8 cellular contexts compared by ENCODE assay signal in genomic region chr3:37892917-37893595, GRCh38. TPM values are rescaled to one million over a fixed set of nuclear protein-coding genes. Genes with fewer than 3 reads are reported as not detected.
DNase-seq lines count a peak whose midpoint lies in the region; ATAC-seq and TF ChIP-seq lines count a peak whose summit lies in the region.

No MANE protein-coding gene starts in this region.

- H3K4me1 ChIP-seq in heart right ventricle (peaks cover 7 to 87% (median 71%) of the 10 kb centered on the region in 9 donors), trophoblast cell (ENCODE audit: control insufficient read depth in 1 of 2, insufficient read depth in 2 of 2, low read length in 2 of 2) (peaks cover 0 to 3% of the 10 kb centered on the region in 2 experiments), Karpas-422 (ENCODE audit: low read length) (no peaks in the 10 kb centered on the region)

- no peak overlapping the region for H2BK120ac ChIP-seq in trophoblast cell (ENCODE audit: insufficient read depth, low read length, poor library complexity)

- 31 to 42% methylated on average over 3 of the region's 3 CpGs for WGBS in heart right ventricle, 2 donors
- WGBS in trophoblast cell (ENCODE audit: extremely low coverage, insufficient coverage, insufficient read length): no CpG with 5 or more reads among the region's 3 CpGs

- H3K79me2 ChIP-seq in trophoblast cell (ENCODE audit: control insufficient read depth, insufficient read depth, low read length, poor library complexity) (no peaks in the 10 kb centered on the region), Karpas-422 (ENCODE audit: low read length) (no peaks in the 10 kb centered on the region)

- peak overlapping the region; percentile 11 for H3K23ac ChIP-seq in trophoblast cell (ENCODE audit: low read length)

- no peaks in the 10 kb centered on the region for H3K36me3 Mint-ChIP-seq in WTC11

- H3K4me3 ChIP-seq in heart right ventricle: no peak overlapping the region
- no peak overlapping the region for H3K4me3 ChIP-seq in trophoblast cell (ENCODE audit: low read depth, low read length)
- H3K4me3 ChIP-seq in Karpas-422 (ENCODE audit: low read length): no peak overlapping the region

- no peaks in the 10 kb centered on the region for H3K27me3 Mint-ChIP-seq in WTC11 (ENCODE audit: low read depth)

- H3K4me3 Mint-ChIP-seq in WTC11: no peak overlapping the region

- peak; percentile 59 for DNase-seq in COLO829 (ENCODE audit: low spot score)
- no peak for DNase-seq in WTC11 (ENCODE audit: low spot score)
- DNase-seq in heart right ventricle: peak; percentile 58 to 67
- DNase-seq in trophoblast cell: no peak
- no peak for DNase-seq in Karpas-422
- DNase-seq in NK-92 (lab: John Stamatoyannopoulos, UW; ENCODE audit: unreplicated experiment): no peak

- H3K36me3 ChIP-seq in heart right ventricle: no peaks in the 10 kb centered on the region
- H3K36me3 ChIP-seq in trophoblast cell (ENCODE audit: control insufficient read depth in 1 of 2, insufficient read depth in 2 of 2, low read length in 2 of 2): no peaks in the 10 kb centered on the region
- no peaks in the 10 kb centered on the region for H3K36me3 ChIP-seq in Karpas-422 (ENCODE audit: insufficient read depth, low read length)

- H3K4ac ChIP-seq in trophoblast cell (ENCODE audit: low read depth, low read length): no peak overlapping the region

- peak overlapping the region in 9 of 10 donors; percentile 14 to 66 (median 58) for H3K27ac ChIP-seq in heart right ventricle
- H3K27ac ChIP-seq in trophoblast cell (ENCODE audit: low read depth, low read length): no peak overlapping the region
- no peak overlapping the region for H3K27ac ChIP-seq in Karpas-422 (ENCODE audit: low read length)

- ATAC-seq in WTC11 (no peak), heart right ventricle (peak; percentile 88 to 98 (median 92)), GM21447 (IDR thresholded peaks at IDR 0.05; ENCODE audit: unreplicated experiment) (no peak), GM21786 (IDR thresholded peaks at IDR 0.05; ENCODE audit: unreplicated experiment) (no peak)

- TF ChIP-seq CTCF in WTC11 (IDR thresholded peaks at IDR 0.05) (no peak), heart right ventricle (IDR thresholded peaks at IDR 0.05) (no peak)

- no peak overlapping the region for H3K14ac ChIP-seq in trophoblast cell (ENCODE audit: low read length)

- POLR2A ChIA-PET in WTC11 (lab: Charles Lee): no interaction called here

- no peaks in the 10 kb centered on the region for H3K9me2 ChIP-seq in Karpas-422 (replicated peaks; ENCODE audit: insufficient read depth, low read length)

- intact Hi-C loops in heart right ventricle (cut with DNase I): loop anchor here in 1 of 10 donors (1.0 kb wide), 1 partner anchor 30 kb away; no protein-coding TSS in a partner anchor

- H3K9ac ChIP-seq in trophoblast cell (ENCODE audit: low read length) (no peak overlapping the region), Karpas-422 (ENCODE audit: low read length) (no peak overlapping the region)

- H4K12ac ChIP-seq in trophoblast cell (ENCODE audit: low read depth, low read length): no peak overlapping the region

- H3K4me2 ChIP-seq in trophoblast cell (ENCODE audit: low read length): no peak overlapping the region
- no peak overlapping the region for H3K4me2 ChIP-seq in Karpas-422 (ENCODE audit: low read depth, low read length, poor library complexity, severe bottlenecking)

- no peak overlapping the region for H2BK5ac ChIP-seq in trophoblast cell (ENCODE audit: low read depth, low read length, poor library complexity)

- H3K4me1 Mint-ChIP-seq in WTC11: peaks cover 17% of the 10 kb centered on the region

- H2AFZ ChIP-seq in trophoblast cell (ENCODE audit: insufficient read depth, low read length, poor library complexity): no peak overlapping the region
- H2AFZ ChIP-seq in Karpas-422 (ENCODE audit: low read length): no peak overlapping the region

- no peak overlapping the region for H4K91ac ChIP-seq in trophoblast cell (ENCODE audit: low read depth, low read length)

- H3K9me3 ChIP-seq in heart right ventricle: no peaks in the 10 kb centered on the region
- H3K9me3 ChIP-seq in trophoblast cell (ENCODE audit: insufficient read depth, low read depth, low read length): no peaks in the 10 kb centered on the region
- no peaks in the 10 kb centered on the region for H3K9me3 ChIP-seq in Karpas-422 (ENCODE audit: low read length)

- no peaks in the 10 kb centered on the region for H3K9me3 Mint-ChIP-seq in WTC11

- H2AK5ac ChIP-seq in trophoblast cell (ENCODE audit: low read length): no peak overlapping the region

- no peak overlapping the region for H3K18ac ChIP-seq in trophoblast cell (ENCODE audit: low read length)

- no peaks in the 10 kb centered on the region for H3K79me1 ChIP-seq in trophoblast cell (ENCODE audit: low read length)

- H4K20me1 ChIP-seq in Karpas-422 (ENCODE audit: insufficient read depth, low read depth, low read length): no peaks in the 10 kb centered on the region

- H3K27me3 ChIP-seq in heart right ventricle (no peaks in the 10 kb centered on the region), trophoblast cell (ENCODE audit: insufficient read depth, low read length) (no peaks in the 10 kb centered on the region), Karpas-422 (ENCODE audit: low read length) (no peaks in the 10 kb centered on the region)

- no peak overlapping the region for H2BK12ac ChIP-seq in trophoblast cell (ENCODE audit: low read length)

- H3K27ac Mint-ChIP-seq in WTC11: no peak overlapping the region

- H4K8ac ChIP-seq in trophoblast cell (ENCODE audit: low read depth, low read length): no peak overlapping the region

- CTCF ChIA-PET in WTC11 (lab: Charles Lee): interaction anchor here (0.6 to 1.3 kb wide), 2 partner anchors 74 to 82 kb away, joined by 3 to 5 read pairs; no protein-coding TSS in a partner anchor

TF ChIP-seq in WTC11, 78 proteins besides CTCF, POLR2A, EP300 and RAD21:
- TF ChIP-seq IRF2 (CRISPR knock-in tag; IDR thresholded peaks at IDR 0.05; ENCODE audit: borderline replicate concordance, low read depth) (no peak), GABPB1 (CRISPR knock-in tag; IDR thresholded peaks at IDR 0.05) (peak; percentile 50; the same call in 1 of the 2 replicates)

RNA-seq across cellular contexts. Expression of gene CTDSPL, which starts 31.4 kb away (rescaled TPM):
- total RNA-seq in WTC11 (2021): 28.0 to 41.2 TPM (median 28.6 TPM) in 3 replicates
- 10 to 100 TPM; 27.8 to 51.5 (median 42.0) TPM for total RNA-seq in heart right ventricle
- 10 to 100 TPM in 1 of 2 donors, 1 to 10 TPM in 1; 5.4 to 11.3 TPM for polyA plus RNA-seq in heart right ventricle
- 13.2 and 13.3 TPM in 2 replicates for polyA plus RNA-seq in trophoblast cell (2013)
- not detected in 2 replicates for total RNA-seq in Karpas-422 (2014; rRNA removed; shearing (Covaris generic); ENCODE audit: low replicate concordance)

Comparison
In these comparisons a context has a peak if more than half of its experiments do, and no peak if none do; other contexts are left out.
1. DNase-seq: peak in COLO829 (single experiment) and heart right ventricle (2 of 2); none in WTC11 (single experiment), trophoblast cell (0 of 2), Karpas-422 (single experiment) and NK-92 (single experiment).
2. ATAC-seq: peak in heart right ventricle (8 of 8); none in WTC11 (single experiment), GM21447 (single experiment) and GM21786 (single experiment).
3. H3K27ac ChIP-seq: peak in heart right ventricle (9 of 10); none in trophoblast cell (single experiment) and Karpas-422 (single experiment).
4. RNA of gene CTDSPL, which starts 31.4 kb away (total RNA-seq): 27.8 to 51.5 TPM in heart right ventricle and 28.0 to 41.2 TPM in WTC11; not detected in Karpas-422; every median in the first group is over 10 times any median in the second.